ENCODE assay signal across 14 cellular contexts in the genomic region with DNA sequence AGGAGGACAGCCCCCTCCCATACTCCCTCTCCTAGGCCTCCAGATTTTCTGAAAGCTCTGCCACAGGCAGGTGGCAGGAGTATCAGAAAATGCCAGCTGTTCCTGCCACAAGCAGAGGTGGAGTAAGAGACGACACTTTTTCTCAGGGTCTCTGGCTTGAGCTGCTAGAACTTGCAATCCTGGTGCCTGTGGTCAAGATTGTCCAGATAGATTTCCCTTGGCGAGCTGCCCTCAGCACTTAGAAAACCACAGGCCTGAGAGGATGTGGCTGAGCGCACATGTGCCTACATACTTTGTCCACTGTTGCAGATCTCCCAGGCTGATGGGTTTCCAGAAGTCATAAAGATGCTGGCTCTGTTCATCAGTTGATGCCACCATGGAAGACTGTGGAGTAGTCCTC.
DNase-seq lines count a peak whose midpoint lies in the region; ATAC-seq and TF ChIP-seq lines count a peak whose summit lies in the region.
"Had no signal": no experiment of that assay in that cellular context is flagged by ENCODE, and none has a peak within 500 bp of the region (broad histone marks: within the 10 kb centered on the region; RNA-seq: fewer than 3 reads in every experiment).

No MANE protein-coding gene starts in this region.

- H3K27ac ChIP-seq in brain microvascular endothelial cell (no peak overlapping the region), left lung (no peak overlapping the region)

- in situ Hi-C loops in brain microvascular endothelial cell (cut with HindIII; ENCODE audit: low pct_ligation_motif_present, low sequenced_read_pairs), result no loop called here

- H3K27me3 ChIP-seq in brain microvascular endothelial cell (replicated peaks) (no peaks in the 10 kb centered on the region), left lung (no peaks in the 10 kb centered on the region)
- H3K27me3 ChIP-seq: heart left ventricle had no signal

- intact Hi-C loops in left lung (cut with DNase I), result no loop called here
- intact Hi-C loops in activated T-helper 1 cell treated with anti-CD3 and anti-CD28 coated beads, Interleukin-12 subunit alpha, Interleukin-12 subunit beta, Interleukin-2, Interleukin-4 antibody, amounts not matched to agents 30 ng/mL and 10 ng/mL and 1 ng/mL, durations not matched to agents 14 hours and 24 hours and 36 hours (cut with micrococcal nuclease), result no loop called here

- H3K4me3 ChIP-seq in AG09309 (ENCODE audit: control insufficient read depth, low read depth, low read length) (no peak overlapping the region), brain microvascular endothelial cell (ENCODE audit: low read depth, low read length) (no peak overlapping the region), left lung (no peak overlapping the region)
- H3K4me3 ChIP-seq: heart left ventricle had no signal

- H3K4me1 Mint-ChIP-seq in activated T-helper 1 cell treated with anti-CD3 and anti-CD28 coated beads, Interleukin-12 subunit alpha, Interleukin-12 subunit beta, Interleukin-2, Interleukin-4 antibody, amounts not matched to agents 30 ng/mL and 10 ng/mL and 1 ng/mL, durations not matched to agents 14 hours and 24 hours and 36 hours (ENCODE audit: low read depth), result no peaks in the 10 kb centered on the region
- H3K4me1 Mint-ChIP-seq: activated CD4-positive, alpha-beta T cell treated with anti-CD3 and anti-CD28 coated beads for 36 hours had no signal

- H3K27me3 Mint-ChIP-seq in activated T-helper 1 cell treated with anti-CD3 and anti-CD28 coated beads, Interleukin-12 subunit alpha, Interleukin-12 subunit beta, Interleukin-2, Interleukin-4 antibody, amounts not matched to agents 30 ng/mL and 10 ng/mL and 1 ng/mL, durations not matched to agents 14 hours and 24 hours and 36 hours (ENCODE audit: insufficient read depth), result no peaks in the 10 kb centered on the region

- no peaks in the 10 kb centered on the region for H3K9me3 ChIP-seq in left lung
- H3K9me3 ChIP-seq: heart left ventricle had no signal

- H3K36me3 ChIP-seq in brain microvascular endothelial cell (replicated peaks), result no peaks in the 10 kb centered on the region
- no peaks in the 10 kb centered on the region for H3K36me3 ChIP-seq in left lung
- H3K36me3 ChIP-seq: heart left ventricle had no signal

- H3K9me3 Mint-ChIP-seq in activated T-helper 1 cell treated with anti-CD3 and anti-CD28 coated beads, Interleukin-12 subunit alpha, Interleukin-12 subunit beta, Interleukin-2, Interleukin-4 antibody, amounts not matched to agents 30 ng/mL and 10 ng/mL and 1 ng/mL, durations not matched to agents 14 hours and 24 hours and 36 hours, result no peaks in the 10 kb centered on the region

- H3K4me1 ChIP-seq in left lung, result peaks cover 0 to 6% of the 10 kb centered on the region in 2 donors

- H3K4me3 Mint-ChIP-seq in activated T-helper 1 cell treated with anti-CD3 and anti-CD28 coated beads, Interleukin-12 subunit alpha, Interleukin-12 subunit beta, Interleukin-2, Interleukin-4 antibody, amounts not matched to agents 30 ng/mL and 10 ng/mL and 1 ng/mL, durations not matched to agents 14 hours and 24 hours and 36 hours, result no peak overlapping the region
- H3K4me3 Mint-ChIP-seq: activated CD4-positive, alpha-beta T cell treated with anti-CD3 and anti-CD28 coated beads for 36 hours had no signal

- no peaks in the 10 kb centered on the region for H3K36me3 Mint-ChIP-seq in activated T-helper 1 cell treated with anti-CD3 and anti-CD28 coated beads, Interleukin-12 subunit alpha, Interleukin-12 subunit beta, Interleukin-2, Interleukin-4 antibody, amounts not matched to agents 30 ng/mL and 10 ng/mL and 1 ng/mL, durations not matched to agents 14 hours and 24 hours and 36 hours (ENCODE audit: low read depth)

- peak; percentile 96 for DNase-seq in AG09309 (ENCODE audit: low read depth)
- peak; percentile 99 for DNase-seq in M059J (ENCODE audit: low read depth)
- peak; percentile 88 for DNase-seq in brain microvascular endothelial cell
- peak in 1 of 2 donors; percentile 52 for DNase-seq in left lung
- no peak for DNase-seq in KG1 (lab: John Stamatoyannopoulos, UW)
- DNase-seq in left lobe of liver (ENCODE audit: low spot score), result no peak
- DNase-seq in activated T-helper 1 cell treated with anti-CD3 and anti-CD28 coated beads, Interleukin-12 subunit alpha, Interleukin-12 subunit beta, Interleukin-2, Interleukin-4 antibody, amounts not matched to agents 30 ng/mL and 10 ng/mL and 1 ng/mL, durations not matched to agents 14 hours and 24 hours and 36 hours (ENCODE audit: low spot score), result no peak
- DNase-seq: activated CD4-positive, alpha-beta T cell treated with anti-CD3 and anti-CD28 coated beads for 36 hours; C1 segment of cervical spinal cord; mesendoderm; NCI-H446 treated with DMSO at 0.1 percent for 48 hours; SHP77 had no signal

- ATAC-seq in left lung (peak; percentile 47), HG02642 (IDR thresholded peaks at IDR 0.05; ENCODE audit: poor library complexity, unreplicated experiment) (no peak), left lobe of liver (no peak)
- ATAC-seq: activated CD4-positive, alpha-beta T cell treated with anti-CD3 and anti-CD28 coated beads for 36 hours had no signal

- H3K27ac Mint-ChIP-seq in activated T-helper 1 cell treated with anti-CD3 and anti-CD28 coated beads, Interleukin-12 subunit alpha, Interleukin-12 subunit beta, Interleukin-2, Interleukin-4 antibody, amounts not matched to agents 30 ng/mL and 10 ng/mL and 1 ng/mL, durations not matched to agents 14 hours and 24 hours and 36 hours, result no peak overlapping the region
- H3K27ac Mint-ChIP-seq: activated CD4-positive, alpha-beta T cell treated with anti-CD3 and anti-CD28 coated beads for 36 hours had no signal

- TF ChIP-seq CTCF in AG09309 (IDR thresholded peaks at IDR 0.05; ENCODE audit: control insufficient read depth, insufficient read depth, low read depth, low read length, missing control alignments) (no peak), brain microvascular endothelial cell (IDR thresholded peaks at IDR 0.05; ENCODE audit: low read depth, low read length, missing control alignments) (peak; percentile 14), left lung (IDR thresholded peaks at IDR 0.05) (no peak)

Comparison
In these comparisons a context has a peak if more than half of its experiments do, and no peak if none do; other contexts are left out.
1. DNase-seq: peak in AG09309 (single experiment), M059J (single experiment) and brain microvascular endothelial cell (single experiment); none in KG1 (single experiment), left lobe of liver (single experiment) and activated T-helper 1 cell treated with anti-CD3 and anti-CD28 coated beads, Interleukin-12 subunit alpha, Interleukin-12 subunit beta, Interleukin-2, Interleukin-4 antibody, amounts not matched to agents 30 ng/mL and 10 ng/mL and 1 ng/mL, durations not matched to agents 14 hours and 24 hours and 36 hours (single experiment).